ENCODE assay signal across 13 cellular contexts in the genomic region with DNA sequence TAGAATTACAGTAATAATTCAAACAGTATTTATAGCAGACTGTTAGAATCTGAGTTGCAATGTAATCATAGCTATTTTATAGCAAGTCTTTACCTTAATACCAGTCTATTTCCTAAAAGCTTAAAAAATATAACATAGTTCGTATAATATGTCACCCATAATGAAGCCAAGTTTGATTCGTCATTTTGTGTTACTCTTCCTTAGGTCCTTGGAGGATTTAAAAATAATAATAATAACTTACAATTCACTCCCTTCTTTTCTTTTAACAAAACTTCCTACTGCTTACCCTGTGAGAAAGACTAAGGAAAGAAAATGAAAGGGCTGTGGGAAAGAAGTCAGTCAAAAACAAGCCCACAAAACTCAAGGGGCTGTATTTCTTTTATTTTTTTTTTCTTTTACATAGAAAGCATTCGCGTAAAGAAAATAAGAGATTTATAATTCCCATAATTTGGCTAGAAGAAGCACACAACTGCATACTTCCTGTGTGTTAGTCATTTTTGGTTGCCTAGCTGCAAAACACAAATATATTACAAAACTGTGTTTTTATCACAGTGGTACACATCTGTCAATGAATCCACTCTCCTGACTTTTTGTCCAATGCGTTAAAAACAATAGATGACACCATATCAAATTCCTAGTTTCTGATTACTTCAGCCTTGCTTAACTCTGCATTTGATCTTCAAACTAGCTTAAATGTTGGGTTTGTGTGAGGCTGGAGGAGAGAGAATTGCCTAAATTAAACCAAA.
A peak's percentile ranks its signal among the peaks of the same experiment; 100 is the strongest.
DNase-seq lines count a peak whose midpoint lies in the region; ATAC-seq, FAIRE-seq and TF ChIP-seq lines count a peak whose summit lies in the region.
"Had no signal": no experiment of that assay in that cellular context is flagged by ENCODE, and none has a peak within 500 bp of the region (broad histone marks: within the 10 kb centered on the region; RNA-seq: fewer than 3 reads in every experiment).

No MANE protein-coding gene starts in this region.

- no peak overlapping the region for H3K27ac Mint-ChIP-seq in activated CD4-positive, alpha-beta T cell treated with anti-CD3 and anti-CD28 coated beads, Interleukin-2, amount 10 ng/mL, durations not matched to agents 24 days and 14 days
- H3K27ac Mint-ChIP-seq: activated CD4-positive, alpha-beta memory T cell treated with anti-CD3 and anti-CD28 coated beads for 36 hours; stimulated activated naive CD8-positive, alpha-beta T cell treated with anti-CD3 and anti-CD28 coated beads, Interleukin-15, amount 100 ng/mL, for 72 hours had no signal

- intact Hi-C loops in PC-3 (cut with micrococcal nuclease): loop anchor here (2.0 kb wide), 1 partner anchor 26 kb away; no protein-coding TSS in a partner anchor
- intact Hi-C loops in mucosa of descending colon (cut with DNase I, micrococcal nuclease): no loop called here
- intact Hi-C loops in activated CD4-positive, alpha-beta T cell treated with anti-CD3 and anti-CD28 coated beads, Interleukin-2, amount 10 ng/mL, durations not matched to agents 24 days and 14 days (cut with micrococcal nuclease): no loop called here

- H3K79me2 ChIP-seq in PC-3 (ENCODE audit: low read length): no peaks in the 10 kb centered on the region

- no peak overlapping the region for H2AFZ ChIP-seq in PC-3 (ENCODE audit: low read length)

- H3K4me2 ChIP-seq in PC-3 (ENCODE audit: low read length): no peak overlapping the region

- no peaks in the 10 kb centered on the region for H3K9me3 Mint-ChIP-seq in activated CD4-positive, alpha-beta T cell treated with anti-CD3 and anti-CD28 coated beads, Interleukin-2, amount 10 ng/mL, durations not matched to agents 24 days and 14 days
- H3K9me3 Mint-ChIP-seq: activated CD4-positive, alpha-beta memory T cell treated with anti-CD3 and anti-CD28 coated beads for 36 hours; stimulated activated naive CD8-positive, alpha-beta T cell treated with anti-CD3 and anti-CD28 coated beads, Interleukin-15, amount 100 ng/mL, for 72 hours had no signal

- no peaks in the 10 kb centered on the region for H4K20me1 ChIP-seq in PC-3 (ENCODE audit: low read length)

- H3F3A ChIP-seq in PC-3 (ENCODE audit: low read length, unreplicated experiment): no peaks in the 10 kb centered on the region

- H3K4me3 ChIP-seq in PC-3 (ENCODE audit: low read length) (no peak overlapping the region), epithelial cell of proximal tubule (ENCODE audit: low read depth, low read length) (no peak overlapping the region), mucosa of descending colon (no peak overlapping the region)
- H3K4me3 ChIP-seq: cardiac muscle cell had no signal

- H3K4me1 ChIP-seq in PC-3 (ENCODE audit: insufficient read depth, low read length) (no peaks in the 10 kb centered on the region), mucosa of descending colon (ENCODE audit: low read depth) (no peaks in the 10 kb centered on the region)

- DNase-seq in PC-3 (peak; percentile 35), epithelial cell of proximal tubule (ENCODE audit: low read depth) (peak; percentile 60), mucosa of descending colon (no peak), urothelium cell line (ENCODE audit: low spot score) (peak; percentile 11), NCI-H345 treated with DMSO at 0.1 percent for 48 hours (lab: John Stamatoyannopoulos, UW; ENCODE audit: unreplicated experiment) (no peak), medulla oblongata (ENCODE audit: extremely low spot score) (no peak)
- DNase-seq in activated CD4-positive, alpha-beta T cell treated with anti-CD3 and anti-CD28 coated beads, Interleukin-2, amount 10 ng/mL, durations not matched to agents 24 days and 14 days: no peak
- DNase-seq: activated CD4-positive, alpha-beta memory T cell treated with anti-CD3 and anti-CD28 coated beads for 36 hours; NCI-H1417 treated with DMSO at 0.1 percent for 48 hours; RPMI8226; stimulated activated naive CD8-positive, alpha-beta T cell treated with anti-CD3 and anti-CD28 coated beads, Interleukin-15, amount 100 ng/mL, for 72 hours had no signal

- peak overlapping the region; percentile 71 for H3K27ac ChIP-seq in PC-3 (ENCODE audit: low read length)
- H3K27ac ChIP-seq: cardiac muscle cell had no signal

- H3K36me3 ChIP-seq in PC-3 (ENCODE audit: low read depth, low read length): no peaks in the 10 kb centered on the region
- no peaks in the 10 kb centered on the region for H3K36me3 ChIP-seq in mucosa of descending colon (ENCODE audit: low read depth)
- H3K36me3 ChIP-seq: cardiac muscle cell had no signal

- no peaks in the 10 kb centered on the region for H3K36me3 Mint-ChIP-seq in activated CD4-positive, alpha-beta T cell treated with anti-CD3 and anti-CD28 coated beads, Interleukin-2, amount 10 ng/mL, durations not matched to agents 24 days and 14 days (ENCODE audit: low read depth)
- H3K36me3 Mint-ChIP-seq: activated CD4-positive, alpha-beta memory T cell treated with anti-CD3 and anti-CD28 coated beads for 36 hours had no signal

- FAIRE-seq in urothelium cell line (lab: Jason Lieb, UNC): no peak

- H3K9me2 ChIP-seq in PC-3 (replicated peaks; ENCODE audit: low read length): no peaks in the 10 kb centered on the region

- TF ChIP-seq CTCF in PC-3 (conservative IDR thresholded peaks at IDR 0.05; ENCODE audit: low read depth, low read length) (no peak), epithelial cell of proximal tubule (conservative IDR thresholded peaks at IDR 0.05; ENCODE audit: low read depth, low read length) (no peak), mucosa of descending colon (IDR thresholded peaks at IDR 0.05) (no peak)

- no peak overlapping the region for H3K4me3 Mint-ChIP-seq in activated CD4-positive, alpha-beta T cell treated with anti-CD3 and anti-CD28 coated beads, Interleukin-2, amount 10 ng/mL, durations not matched to agents 24 days and 14 days
- H3K4me3 Mint-ChIP-seq: activated CD4-positive, alpha-beta memory T cell treated with anti-CD3 and anti-CD28 coated beads for 36 hours; stimulated activated naive CD8-positive, alpha-beta T cell treated with anti-CD3 and anti-CD28 coated beads, Interleukin-15, amount 100 ng/mL, for 72 hours had no signal

- H3K9ac ChIP-seq in PC-3 (ENCODE audit: low read length): 0 out of 2 replicates have a peak overlapping the region, but pooled peaks have one; percentile 10

- no peak for ATAC-seq in PC-3
- peak; percentile 49 for ATAC-seq in mucosa of descending colon
- ATAC-seq in HG03108 (IDR thresholded peaks at IDR 0.05; ENCODE audit: unreplicated experiment): no peak
- ATAC-seq: stimulated activated naive CD8-positive, alpha-beta T cell treated with anti-CD3 and anti-CD28 coated beads, Interleukin-15, amount 100 ng/mL, for 72 hours had no signal

- no TSS peak for BruUV-seq in PC-3 (replicated peaks; lab: Mats Ljungman, UMichigan)

- CTCF ChIA-PET in PC-3 (lab: Charles Lee): no interaction called here

- no peaks in the 10 kb centered on the region for H3K9me3 ChIP-seq in PC-3 (ENCODE audit: low read length)
- H3K9me3 ChIP-seq in mucosa of descending colon: no peaks in the 10 kb centered on the region

- H3K27me3 Mint-ChIP-seq in activated CD4-positive, alpha-beta T cell treated with anti-CD3 and anti-CD28 coated beads, Interleukin-2, amount 10 ng/mL, durations not matched to agents 24 days and 14 days: peaks cover 2% of the 10 kb centered on the region

- no peaks in the 10 kb centered on the region for H3K4me1 Mint-ChIP-seq in activated CD4-positive, alpha-beta T cell treated with anti-CD3 and anti-CD28 coated beads, Interleukin-2, amount 10 ng/mL, durations not matched to agents 24 days and 14 days
- H3K4me1 Mint-ChIP-seq: stimulated activated naive CD8-positive, alpha-beta T cell treated with anti-CD3 and anti-CD28 coated beads, Interleukin-15, amount 100 ng/mL, for 72 hours had no signal

- H3K27me3 ChIP-seq in PC-3 (ENCODE audit: low read length): no peaks in the 10 kb centered on the region
- H3K27me3 ChIP-seq: cardiac muscle cell had no signal

- POLR2A ChIA-PET in PC-3 (lab: Charles Lee; ENCODE audit: unreplicated experiment): no interaction called here

Comparison
In these comparisons a context has a peak if more than half of its experiments do, and no peak if none do; other contexts are left out.
1. DNase-seq: peak in PC-3 (single experiment), epithelial cell of proximal tubule (single experiment) and urothelium cell line (single experiment); none in mucosa of descending colon (0 of 3), NCI-H345 treated with DMSO at 0.1 percent for 48 hours (single experiment), medulla oblongata (single experiment) and activated CD4-positive, alpha-beta T cell treated with anti-CD3 and anti-CD28 coated beads, Interleukin-2, amount 10 ng/mL, durations not matched to agents 24 days and 14 days (single experiment).